3 cellular contexts compared by ENCODE assay signal in genomic region chr4:129481107-129481506, GRCh38.
TF ChIP-seq lines count a peak whose summit lies in the region.

No MANE protein-coding gene starts in this region.

TF ChIP-seq in HepG2, 621 proteins besides CTCF, POLR2A, EP300 and RAD21:
- no peak for TF ChIP-seq FOXA1 (IDR thresholded peaks at IDR 0.05)
- no peak for TF ChIP-seq FOXA1 (CRISPR knock-in tag; IDR thresholded peaks at IDR 0.05)
- peak; percentile 67 for TF ChIP-seq MAFF (IDR thresholded peaks at IDR 0.05; ENCODE audit: low read depth, low read length)
- peak; percentile 63 to 71 for TF ChIP-seq MAFK (conservative IDR thresholded peaks at IDR 0.05 in 1 of 2, IDR thresholded peaks at IDR 0.05 in 1 of 2; ENCODE audit: low read length in 2 of 2)
TF ChIP-seq in HepG2: peak in this region for 2.

TF ChIP-seq in A549, 52 proteins besides CTCF, POLR2A, EP300 and RAD21:
- peak; percentile 23 for TF ChIP-seq MAFK (IDR thresholded peaks at IDR 0.05; ENCODE audit: partially characterized antibody)
- TF ChIP-seq RFX5 (IDR thresholded peaks at IDR 0.05) = no peak

TF ChIP-seq in IMR-90, 13 proteins besides CTCF, POLR2A, EP300 and RAD21:
- TF ChIP-seq ELK1 (IDR thresholded peaks at IDR 0.05; ENCODE audit: borderline replicate concordance, low read depth, low read length) (no peak), USF2 (IDR thresholded peaks at IDR 0.05; ENCODE audit: low read depth, low read length) (no peak), CHD1 (IDR thresholded peaks at IDR 0.05; ENCODE audit: low read depth, low read length) (no peak), MAFK (IDR thresholded peaks at IDR 0.05; ENCODE audit: low read depth, low read length) (peak; percentile 39; the same call in 1 of the 2 replicates), MXI1 (IDR thresholded peaks at IDR 0.05; ENCODE audit: borderline replicate concordance, low read depth, low read length) (no peak)
